In the genomic region with DNA sequence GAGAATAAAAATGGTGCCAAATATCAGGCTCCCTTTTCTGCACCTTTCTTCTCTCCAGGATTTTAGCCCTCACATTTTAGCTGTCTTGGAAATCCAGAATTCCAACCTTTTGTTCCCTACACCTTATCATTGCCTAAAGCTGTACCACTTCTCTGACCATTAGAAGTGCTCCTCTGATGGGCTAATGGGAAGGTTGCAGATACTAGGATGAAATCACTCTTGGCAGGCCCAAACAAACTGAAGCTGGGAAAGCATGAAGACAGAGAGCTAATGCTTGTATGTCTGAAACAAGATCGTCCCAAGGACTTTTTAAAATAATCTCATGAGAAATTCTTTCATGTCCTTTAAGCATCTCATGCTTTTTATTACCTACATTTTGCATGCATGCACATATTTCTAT, we compare ENCODE assay signal across 36 cellular contexts.
"Had no signal": no experiment of that assay in that cellular context is flagged by ENCODE, and none has a peak within 500 bp of the region (broad histone marks: within the 10 kb centered on the region; RNA-seq: fewer than 3 reads in every experiment).

No MANE protein-coding gene starts in this region.

- DNase-seq: activated B cell treated with CpG ODN at 0.5 μM for 24 hours; activated CD4-positive, alpha-beta memory T cell treated with anti-CD3 and anti-CD28 coated beads for 36 hours; activated CD4-positive, alpha-beta T cell treated with anti-CD3 and anti-CD28 coated beads for 4 hours; activated CD4-positive, alpha-beta T cell treated with anti-CD3 and anti-CD28 coated beads, Interleukin-2, amount 10 ng/mL, durations not matched to agents 24 days and 14 days; activated CD4-positive, alpha-beta T cell treated with anti-CD3 and anti-CD28 coated beads, Interleukin-2, amount 50 U/mL, for 1 hour; activated CD4-positive, alpha-beta T cell treated with anti-CD3 and anti-CD28 coated beads, Interleukin-2, amount 50 U/mL, for 4 hours; activated CD4-positive, CD25-positive, alpha-beta regulatory T cell treated with anti-CD3 and anti-CD28 coated beads, Interleukin-2, amount 50 U/mL, for 72 hours; activated CD8-positive, alpha-beta memory T cell treated with anti-CD3 and anti-CD28 coated beads, Interleukin-2, amount 50 U/mL, for 4 hours; activated CD8-positive, alpha-beta T cell treated with anti-CD3 and anti-CD28 coated beads for 36 hours; activated effector memory CD4-positive, alpha-beta T cell treated with anti-CD3 and anti-CD28 coated beads, Interleukin-2, amount 50 U/mL, for 16 hours; activated gamma-delta T cell treated with Interleukin-2 at 50 U/mL for 16 hours; activated naive CD4-positive, alpha-beta T cell; activated naive CD4-positive, alpha-beta T cell treated with anti-CD3 and anti-CD28 coated beads for 36 hours; activated naive CD4-positive, alpha-beta T cell treated with anti-CD3 and anti-CD28 coated beads, Interleukin-2, amount 50 U/mL, for 16 hours; activated naive CD8-positive, alpha-beta T cell treated with anti-CD3 and anti-CD28 coated beads for 36 hours; activated T-cell treated with anti-CD3 and anti-CD28 coated beads for 4 hours; activated T-cell treated with anti-CD3 and anti-CD28 coated beads, Interleukin-2, amount 50 U/mL, for 1 hour; activated T-cell treated with anti-CD3 and anti-CD28 coated beads, Interleukin-2, amount 50 U/mL, for 4 hours; activated T-cell treated with anti-CD3 and anti-CD28 coated beads, Interleukin-2, amount 50 U/mL, for 72 hours; amygdala; anterior cingulate cortex; caudate nucleus; cerebellar nuclear complex; T-helper 1 cell; T-helper 2 cell; T-helper 9 cell had no signal

- ATAC-seq: activated CD8-positive, alpha-beta T cell treated with anti-CD3 and anti-CD28 coated beads for 36 hours; activated naive CD4-positive, alpha-beta T cell treated with anti-CD3 and anti-CD28 coated beads, Interleukin-2, amount 50 U/mL, for 72 hours; activated T-cell treated with anti-CD3 and anti-CD28 coated beads, Interleukin-2, amount 50 U/mL, for 4 hours; activated T-cell treated with anti-CD3 and anti-CD28 coated beads, Interleukin-2, amount 50 U/mL, for 72 hours; activated T-helper 17 cell treated with anti-CD3 and anti-CD28 coated beads, Interleukin-2, amount 50 U/mL, for 72 hours had no signal

- H3K36me3 Mint-ChIP-seq: activated CD4-positive, alpha-beta memory T cell treated with anti-CD3 and anti-CD28 coated beads for 36 hours; activated naive CD4-positive, alpha-beta T cell treated with anti-CD3 and anti-CD28 coated beads, Interleukin-2, amount 50 U/mL, for 72 hours; activated naive CD8-positive, alpha-beta T cell treated with anti-CD3 and anti-CD28 coated beads for 36 hours; brain had no signal

- H3K4me1 Mint-ChIP-seq: activated B cell treated with CpG ODN at 0.5 μM for 24 hours; activated CD4-positive, alpha-beta T cell treated with anti-CD3 and anti-CD28 coated beads, Interleukin-2, amount 10 ng/mL, durations not matched to agents 24 days and 14 days; activated naive CD8-positive, alpha-beta T cell treated with anti-CD3 and anti-CD28 coated beads for 36 hours; central memory CD8-positive, alpha-beta T cell had no signal

- H3K9me3 Mint-ChIP-seq: activated CD4-positive, alpha-beta T cell treated with anti-CD3 and anti-CD28 coated beads, Interleukin-2, amount 10 ng/mL, durations not matched to agents 24 days and 14 days; activated T-helper 1 cell treated with anti-CD3 and anti-CD28 coated beads, Interleukin-12 subunit alpha, Interleukin-12 subunit beta, Interleukin-2, Interleukin-4 antibody, amounts not matched to agents 30 ng/mL and 10 ng/mL and 1 ng/mL, durations not matched to agents 14 hours and 24 hours and 36 hours; central memory CD8-positive, alpha-beta T cell; T-helper 1 cell treated with Interleukin-12 subunit alpha and Interleukin-12 subunit beta and Interleukin-4 antibody, amounts not matched to agents 30 μg/mL and 1 μg/mL, for 36 hours; T-helper 2 cell treated with Interferon-gamma antibody and Interleukin-4, amounts not matched to agents 5 μg/mL and 100 μg/mL, for 36 hours had no signal

- H3K4me3 ChIP-seq: ascending aorta, cardiac muscle cell had no signal

- H3K27ac Mint-ChIP-seq: activated B cell treated with CpG ODN at 0.5 μM for 24 hours; activated CD4-positive, alpha-beta memory T cell treated with anti-CD3 and anti-CD28 coated beads for 36 hours; activated CD4-positive, alpha-beta T cell treated with anti-CD3 and anti-CD28 coated beads, Interleukin-2, amount 10 ng/mL, durations not matched to agents 24 days and 14 days; activated CD8-positive, alpha-beta T cell treated with anti-CD3 and anti-CD28 coated beads for 36 hours; activated naive CD4-positive, alpha-beta T cell treated with anti-CD3 and anti-CD28 coated beads for 36 hours; activated naive CD4-positive, alpha-beta T cell treated with anti-CD3 and anti-CD28 coated beads, Interleukin-2, amount 50 U/mL, for 72 hours; activated naive CD8-positive, alpha-beta T cell treated with anti-CD3 and anti-CD28 coated beads for 36 hours; activated T-cell treated with anti-CD3 and anti-CD28 coated beads, Interleukin-2, amount 50 U/mL, for 72 hours; activated T-helper 1 cell treated with anti-CD3 and anti-CD28 coated beads, Interleukin-12 subunit alpha, Interleukin-12 subunit beta, Interleukin-2, Interleukin-4 antibody, amounts not matched to agents 30 ng/mL and 10 ng/mL and 1 ng/mL, durations not matched to agents 14 hours and 24 hours and 36 hours; activated T-helper 17 cell treated with anti-CD3 and anti-CD28 coated beads, Interleukin-2, amount 50 U/mL, for 72 hours; brain; T-helper 1 cell treated with Interleukin-12 subunit alpha and Interleukin-12 subunit beta and Interleukin-4 antibody, amounts not matched to agents 30 μg/mL and 1 μg/mL, for 36 hours; T-helper 2 cell treated with Interferon-gamma antibody and Interleukin-4, amounts not matched to agents 5 μg/mL and 100 μg/mL, for 36 hours had no signal

- H3K27me3 ChIP-seq: ascending aorta, cardiac muscle cell had no signal

- H3K27ac ChIP-seq: ascending aorta, cardiac muscle cell, VCaP had no signal

- H3K4me3 Mint-ChIP-seq: activated B cell treated with CpG ODN at 0.5 μM for 24 hours; activated CD4-positive, alpha-beta memory T cell treated with anti-CD3 and anti-CD28 coated beads for 36 hours; activated CD4-positive, alpha-beta T cell treated with anti-CD3 and anti-CD28 coated beads, Interleukin-2, amount 10 ng/mL, durations not matched to agents 24 days and 14 days; activated CD8-positive, alpha-beta T cell treated with anti-CD3 and anti-CD28 coated beads for 36 hours; activated naive CD4-positive, alpha-beta T cell treated with anti-CD3 and anti-CD28 coated beads for 36 hours; activated naive CD8-positive, alpha-beta T cell treated with anti-CD3 and anti-CD28 coated beads for 36 hours; activated T-cell treated with anti-CD3 and anti-CD28 coated beads, Interleukin-2, amount 50 U/mL, for 4 hours; activated T-cell treated with anti-CD3 and anti-CD28 coated beads, Interleukin-2, amount 50 U/mL, for 72 hours; activated T-helper 1 cell treated with anti-CD3 and anti-CD28 coated beads, Interleukin-12 subunit alpha, Interleukin-12 subunit beta, Interleukin-2, Interleukin-4 antibody, amounts not matched to agents 30 ng/mL and 10 ng/mL and 1 ng/mL, durations not matched to agents 14 hours and 24 hours and 36 hours; activated T-helper 17 cell treated with anti-CD3 and anti-CD28 coated beads, Interleukin-2, amount 50 U/mL, for 72 hours; brain; central memory CD8-positive, alpha-beta T cell; T-helper 1 cell treated with Interleukin-12 subunit alpha and Interleukin-12 subunit beta and Interleukin-4 antibody, amounts not matched to agents 30 μg/mL and 1 μg/mL, for 36 hours; T-helper 2 cell treated with Interferon-gamma antibody and Interleukin-4, amounts not matched to agents 5 μg/mL and 100 μg/mL, for 36 hours had no signal

- H3K27me3 Mint-ChIP-seq: activated naive CD8-positive, alpha-beta T cell treated with anti-CD3 and anti-CD28 coated beads for 36 hours had no signal

- H3K36me3 ChIP-seq: ascending aorta, cardiac muscle cell had no signal
